Comparison of ENCODE assay signal across 11 cellular contexts in the genomic region with DNA sequence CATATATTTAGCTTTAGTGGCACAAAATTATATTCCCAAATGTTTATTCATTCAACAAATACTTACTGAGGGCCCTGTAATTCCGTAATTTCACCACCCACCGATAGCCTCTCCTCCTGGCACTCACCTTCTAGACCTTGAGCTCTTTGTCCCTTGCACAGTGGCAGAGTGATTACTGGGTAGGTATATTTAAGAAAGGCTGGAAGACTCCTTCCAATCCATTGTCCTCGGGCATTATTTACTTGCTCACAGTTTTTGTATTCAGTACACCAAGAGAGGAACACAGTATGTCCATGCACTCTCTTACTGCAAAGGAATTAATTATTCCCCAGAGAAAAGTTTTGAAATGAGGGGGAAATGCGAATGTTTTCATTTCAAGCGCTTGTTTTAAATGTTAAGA. TPM values are rescaled to one million over a fixed set of nuclear protein-coding genes. Genes with fewer than 3 reads are reported as not detected.
A peak's percentile ranks its signal among the peaks of the same experiment; 100 is the strongest.
DNase-seq lines count a peak whose midpoint lies in the region; ATAC-seq and TF ChIP-seq lines count a peak whose summit lies in the region.
"Had no signal": no experiment of that assay in that cellular context is flagged by ENCODE, and none has a peak within 500 bp of the region (broad histone marks: within the 10 kb centered on the region; RNA-seq: fewer than 3 reads in every experiment).

No MANE protein-coding gene starts in this region.

- ATAC-seq in HG03280 (IDR thresholded peaks at IDR 0.05; ENCODE audit: unreplicated experiment) (no peak), HG03045 (IDR thresholded peaks at IDR 0.05; ENCODE audit: unreplicated experiment) (no peak)

- peaks cover 15% of the 10 kb centered on the region for H3K79me2 ChIP-seq in MM.1S (ENCODE audit: low read length)

- no peak overlapping the region for H3K27ac ChIP-seq in MM.1S (ENCODE audit: low read length)
- H3K27ac ChIP-seq: neutrophil had no signal

- H3K36me3 Mint-ChIP-seq in T-helper 1 cell treated with Interleukin-12 subunit alpha and Interleukin-12 subunit beta and Interleukin-4 antibody, amounts not matched to agents 30 μg/mL and 1 μg/mL, for 36 hours (ENCODE audit: low read depth), result peaks cover 3% of the 10 kb centered on the region
- H3K36me3 Mint-ChIP-seq in activated naive CD8-positive, alpha-beta T cell treated with anti-CD3 and anti-CD28 coated beads for 36 hours, result peaks cover 21% of the 10 kb centered on the region

- no peak overlapping the region for H3K9ac ChIP-seq in MM.1S (ENCODE audit: low read length)

- peaks cover 6% of the 10 kb centered on the region for H3K27me3 Mint-ChIP-seq in T-helper 1 cell treated with Interleukin-12 subunit alpha and Interleukin-12 subunit beta and Interleukin-4 antibody, amounts not matched to agents 30 μg/mL and 1 μg/mL, for 36 hours (ENCODE audit: low read depth)
- peaks cover 66% of the 10 kb centered on the region for H3K27me3 Mint-ChIP-seq in activated naive CD8-positive, alpha-beta T cell treated with anti-CD3 and anti-CD28 coated beads for 36 hours

- H3K27me3 ChIP-seq in MM.1S (replicated peaks; ENCODE audit: insufficient read depth, low read length) (peaks cover 78% of the 10 kb centered on the region), neuron (ENCODE audit: insufficient read depth, low read length) (no peaks in the 10 kb centered on the region)

- DNase-seq in T-helper 1 cell (no peak), MM.1S (no peak), GOT3 (lab: John Stamatoyannopoulos, UW) (no peak)
- DNase-seq in activated naive CD8-positive, alpha-beta T cell treated with anti-CD3 and anti-CD28 coated beads for 36 hours, result no peak
- DNase-seq: activated CD4-positive, CD25-positive, alpha-beta regulatory T cell treated with anti-CD3 and anti-CD28 coated beads, Interleukin-2, amount 50 U/mL, for 72 hours; NCI-H524 had no signal

- peak overlapping the region; percentile 95 for H3K27ac Mint-ChIP-seq in T-helper 1 cell treated with Interleukin-12 subunit alpha and Interleukin-12 subunit beta and Interleukin-4 antibody, amounts not matched to agents 30 μg/mL and 1 μg/mL, for 36 hours
- H3K27ac Mint-ChIP-seq in activated naive CD8-positive, alpha-beta T cell treated with anti-CD3 and anti-CD28 coated beads for 36 hours, result peak overlapping the region; percentile 96

- peaks cover 40% of the 10 kb centered on the region for H3K4me1 Mint-ChIP-seq in T-helper 1 cell treated with Interleukin-12 subunit alpha and Interleukin-12 subunit beta and Interleukin-4 antibody, amounts not matched to agents 30 μg/mL and 1 μg/mL, for 36 hours (ENCODE audit: low read depth)
- H3K4me1 Mint-ChIP-seq in activated naive CD8-positive, alpha-beta T cell treated with anti-CD3 and anti-CD28 coated beads for 36 hours, result peaks cover 12% of the 10 kb centered on the region

- H3K9me3 Mint-ChIP-seq in T-helper 1 cell treated with Interleukin-12 subunit alpha and Interleukin-12 subunit beta and Interleukin-4 antibody, amounts not matched to agents 30 μg/mL and 1 μg/mL, for 36 hours, result no peaks in the 10 kb centered on the region
- no peaks in the 10 kb centered on the region for H3K9me3 Mint-ChIP-seq in activated naive CD8-positive, alpha-beta T cell treated with anti-CD3 and anti-CD28 coated beads for 36 hours

- H3K9me3 ChIP-seq in MM.1S (replicated peaks; ENCODE audit: insufficient read depth, low read length) (no peaks in the 10 kb centered on the region), neuron (ENCODE audit: low read length) (no peaks in the 10 kb centered on the region)
- H3K9me3 ChIP-seq: neutrophil had no signal

- peak overlapping the region; percentile 92 for H3K4me3 Mint-ChIP-seq in T-helper 1 cell treated with Interleukin-12 subunit alpha and Interleukin-12 subunit beta and Interleukin-4 antibody, amounts not matched to agents 30 μg/mL and 1 μg/mL, for 36 hours
- peak overlapping the region; percentile 86 for H3K4me3 Mint-ChIP-seq in activated naive CD8-positive, alpha-beta T cell treated with anti-CD3 and anti-CD28 coated beads for 36 hours

- H3K4me3 ChIP-seq in MM.1S (ENCODE audit: low read length) (no peak overlapping the region), neuron (ENCODE audit: low read length) (peak overlapping the region; percentile 91)

- H2AFZ ChIP-seq in MM.1S (ENCODE audit: low read length), result no peak overlapping the region
- no peak overlapping the region for H2AFZ ChIP-seq in neuron (ENCODE audit: low read depth, low read length)

- peak overlapping the region; percentile 85; the same call in 1 of the 2 replicates for H3K4me2 ChIP-seq in MM.1S (ENCODE audit: low read depth, low read length)

- no peaks in the 10 kb centered on the region for H4K20me1 ChIP-seq in MM.1S (ENCODE audit: insufficient read depth, low read length)

- peaks cover 14% of the 10 kb centered on the region for H3K4me1 ChIP-seq in MM.1S (ENCODE audit: low read length)
- H3K4me1 ChIP-seq in neuron (ENCODE audit: insufficient read depth, low read length), result peaks cover 12% of the 10 kb centered on the region

- TF ChIP-seq CTCF in MM.1S (IDR thresholded peaks at IDR 0.05; ENCODE audit: low read length), result no peak

- no peaks in the 10 kb centered on the region for H3K36me3 ChIP-seq in MM.1S (replicated peaks; ENCODE audit: insufficient read depth, low read length)
- H3K36me3 ChIP-seq in neuron (ENCODE audit: insufficient read depth, low read length), result no peaks in the 10 kb centered on the region
- H3K36me3 ChIP-seq: neutrophil had no signal

- peaks cover 10% of the 10 kb centered on the region for H3F3A ChIP-seq in MM.1S (ENCODE audit: insufficient read depth, low read length)

- no peaks in the 10 kb centered on the region for H3K9me2 ChIP-seq in MM.1S (replicated peaks; ENCODE audit: insufficient read depth, low read length)

RNA-seq across cellular contexts. Expression of a gene that starts 1.1 kb away (rescaled TPM):
- 10 to 100 TPM; 79.3 to 79.4 TPM for total RNA-seq in activated naive CD8-positive, alpha-beta T cell treated with anti-CD3 and anti-CD28 coated beads for 36 hours
